Comparison of ENCODE assay signal across 15 cellular contexts in genomic region chr1:205667909-205668643, GRCh38. TPM values are rescaled to one million over a fixed set of nuclear protein-coding genes. Genes with fewer than 3 reads are reported as not detected.
A peak's percentile ranks its signal among the peaks of the same experiment; 100 is the strongest.
DNase-seq lines count a peak whose midpoint lies in the region; ATAC-seq, FAIRE-seq and TF ChIP-seq lines count a peak whose summit lies in the region.
"Had no signal": no experiment of that assay in that cellular context is flagged by ENCODE, and none has a peak within 500 bp of the region (broad histone marks: within the 10 kb centered on the region; RNA-seq: fewer than 3 reads in every experiment).

No MANE protein-coding gene starts in this region.

- peak overlapping the region; percentile 74 for H3K9ac ChIP-seq in OCI-LY3 (ENCODE audit: low read length)
- no peak overlapping the region for H3K9ac ChIP-seq in H1 (replicated peaks in 1 of 4; ENCODE audit: extremely low read depth in 1 of 4, low read depth in 3 of 4, low read length in 3 of 4)

- peak overlapping the region; percentile 44; the same call in 1 of the 2 replicates for H3K18ac ChIP-seq in H1 (ENCODE audit: extremely low read depth, low read length)

- H2AFZ ChIP-seq in OCI-LY3 (ENCODE audit: low read depth, low read length) (no peak overlapping the region), H1 (ENCODE audit: low read length) (no peak overlapping the region)

- H3K23me2 ChIP-seq in H1 (ENCODE audit: low read depth, low read length) = no peaks in the 10 kb centered on the region

- H3K4me1 Mint-ChIP-seq in Caco-2 (ENCODE audit: low read depth, unreplicated experiment) (peaks cover 32% of the 10 kb centered on the region), neural crest cell (peaks cover 74% of the 10 kb centered on the region)

- peak overlapping the region; percentile 94 for H3K4me2 ChIP-seq in OCI-LY3 (ENCODE audit: low read length)
- H3K4me2 ChIP-seq in H1 (ENCODE audit: insufficient read depth in 1 of 2, low read depth in 2 of 2, low read length in 2 of 2) = no peak overlapping the region

- peaks cover 4% of the 10 kb centered on the region for H3K36me3 Mint-ChIP-seq in Caco-2 (ENCODE audit: insufficient read depth, unreplicated experiment)
- no peaks in the 10 kb centered on the region for H3K36me3 Mint-ChIP-seq in neural crest cell (ENCODE audit: low read depth)
- H3K36me3 Mint-ChIP-seq: activated naive CD8-positive, alpha-beta T cell treated with anti-CD3 and anti-CD28 coated beads, Interleukin-2, amount 10 ng/mL, durations not matched to agents 7 days and 5 days; stimulated activated effector memory CD8-positive, alpha-beta T cell treated with anti-CD3 and anti-CD28 coated beads, Interleukin-12 subunit alpha, Interleukin-12 subunit beta, amount 100 ng/mL, for 72 hours had no signal

- H3K9me3 ChIP-seq in Caco-2 = no peaks in the 10 kb centered on the region
- H3K9me3 ChIP-seq in OCI-LY3 (ENCODE audit: insufficient read depth, low read length) = no peaks in the 10 kb centered on the region
- H3K9me3 ChIP-seq in H1 (ENCODE audit: insufficient read depth in 2 of 2, low read depth in 1 of 2, low read length in 1 of 2) = no peaks in the 10 kb centered on the region

- intact Hi-C loops in Caco-2 (cut with micrococcal nuclease; ENCODE audit: unreplicated experiment) = no loop called here

- no peak for ATAC-seq in GM21381 (IDR thresholded peaks at IDR 0.05; ENCODE audit: unreplicated experiment)
- ATAC-seq: HCT116; stimulated activated effector memory CD8-positive, alpha-beta T cell treated with anti-CD3 and anti-CD28 coated beads, Interleukin-12 subunit alpha, Interleukin-12 subunit beta, amount 100 ng/mL, for 72 hours had no signal

- no peak overlapping the region for H3K14ac ChIP-seq in H1 (ENCODE audit: insufficient read length)

- DNase-seq in Caco-2 (peak in 1 of 2 experiments; percentile 42), H1 (ENCODE audit: low read depth in 1 of 2, low spot score in 2 of 2) (no peak), neural crest cell (ENCODE audit: low read depth, low spot score) (peak; percentile 40), urothelium cell line (ENCODE audit: low spot score) (no peak), NCI-H2029 (lab: John Stamatoyannopoulos, UW) (no peak), UCSD-AML1 (lab: John Stamatoyannopoulos, UW; ENCODE audit: unreplicated experiment) (no peak)
- DNase-seq: activated CD8-positive, alpha-beta memory T cell treated with anti-CD3 and anti-CD28 coated beads, Interleukin-2, amount 50 U/mL, for 48 hours; activated naive CD8-positive, alpha-beta T cell treated with anti-CD3 and anti-CD28 coated beads, Interleukin-2, amount 10 ng/mL, durations not matched to agents 7 days and 5 days; NCI-H2081 treated with DMSO at 0.1 percent for 48 hours; stimulated activated CD4-positive, alpha-beta T cell treated with anti-CD3 and anti-CD28 coated beads, Interleukin-4, amount 100 ng/mL, for 24 hours had no signal

- H4K20me1 ChIP-seq in OCI-LY3 (ENCODE audit: insufficient read depth, low read length) = no peaks in the 10 kb centered on the region
- peaks cover 1 to 2% of the 10 kb centered on the region in 2 experiments for H4K20me1 ChIP-seq in H1 (replicated peaks in 1 of 2; ENCODE audit: control insufficient read depth in 1 of 2, insufficient read depth in 2 of 2, low read length in 2 of 2)

- TF ChIP-seq RAD21 in H1 (IDR thresholded peaks at IDR 0.05 in 1 of 2, conservative IDR thresholded peaks at IDR 0.05 in 1 of 2; ENCODE audit: low read depth in 2 of 2, low read length in 2 of 2) = no peak

- peaks cover 10% of the 10 kb centered on the region for H3K79me1 ChIP-seq in H1 (ENCODE audit: low read depth, low read length)

- TF ChIP-seq CTCF in Caco-2 (IDR thresholded peaks at IDR 0.05; ENCODE audit: insufficient read depth in 1 of 2, low read depth in 1 of 2, low read length in 1 of 2, severe bottlenecking in 1 of 2, unreplicated experiment in 1 of 2) (no peak), OCI-LY3 (IDR thresholded peaks at IDR 0.05; ENCODE audit: low read depth, low read length) (no peak), H1 (IDR thresholded peaks at IDR 0.05; ENCODE audit: control extremely low read depth in 1 of 3, insufficient read depth in 1 of 3, low read depth in 1 of 3, low read length in 3 of 3) (no peak), neural crest cell (conservative IDR thresholded peaks at IDR 0.05) (no peak)

- FAIRE-seq in H1 (lab: Jason Lieb, UNC) = no peak
- FAIRE-seq in urothelium cell line (lab: Jason Lieb, UNC) = no peak

- H2BK120ac ChIP-seq in H1 (replicated peaks; ENCODE audit: low read depth, low read length) = no peak overlapping the region

- H3K27me3 ChIP-seq in Caco-2 (replicated peaks; ENCODE audit: control insufficient read depth, insufficient read depth, low read length) = no peaks in the 10 kb centered on the region
- no peaks in the 10 kb centered on the region for H3K27me3 ChIP-seq in OCI-LY3 (ENCODE audit: low read depth, low read length)
- H3K27me3 ChIP-seq in H1 (replicated peaks in 1 of 4; ENCODE audit: control insufficient read depth in 3 of 4, extremely low read depth in 1 of 4, insufficient read depth in 3 of 4, low read length in 3 of 4) = no peaks in the 10 kb centered on the region

- H2BK20ac ChIP-seq in H1 (ENCODE audit: low read length) = peak overlapping the region; percentile 86; the same call in 1 of the 2 replicates

- WGBS in H1 (ENCODE audit: extremely low coverage in 1 of 2, insufficient coverage in 1 of 2, insufficient read length in 1 of 2, insufficient replicate concordance in 2 of 2, low coverage in 1 of 2, low lambda C conversion rate in 2 of 2, missing lambda C conversion rate in 1 of 2), 2 experiments = 94% methylated on average over 11 of the region's 11 CpGs; no CpG with 5 or more reads in 1 of the 2 experiments

- no peak for TF ChIP-seq POLR2A in H1 (IDR thresholded peaks at IDR 0.05; ENCODE audit: control extremely low read depth in 1 of 2, low read depth in 2 of 2, low read length in 2 of 2)

- CTCF ChIA-PET in Caco-2 (lab: Charles Lee) (interaction anchor here (3.5 kb wide), 1 partner anchor 9 kb away, joined by 15 read pairs; no protein-coding TSS in a partner anchor), H1 (lab: Charles Lee; ENCODE audit: partially characterized antibody) (interaction anchor here (1.3 to 18.5 kb wide), 5 partner anchors 10 to 81 kb away, joined by 4 to 856 read pairs (median 43); partner anchors contain the start of gene SLC45A3)

- TF ChIP-seq EP300 in H1 (IDR thresholded peaks at IDR 0.05; ENCODE audit: borderline replicate concordance in 1 of 2, low read depth in 2 of 2, low read length in 2 of 2) = no peak

- H3K36me3 ChIP-seq in Caco-2 (ENCODE audit: control insufficient read depth, insufficient read depth, low read length) = no peaks in the 10 kb centered on the region
- peaks cover 14% of the 10 kb centered on the region for H3K36me3 ChIP-seq in OCI-LY3 (replicated peaks; ENCODE audit: low read depth, low read length)
- peaks cover 0 to 10% (median 4%) of the 10 kb centered on the region in 4 experiments; a peak in 4 of 8 replicates for H3K36me3 ChIP-seq in H1 (ENCODE audit: control insufficient read depth in 2 of 4, insufficient read depth in 4 of 4, low read length in 3 of 4)

- H3K4me3 Mint-ChIP-seq in Caco-2 (ENCODE audit: unreplicated experiment) (no peak overlapping the region), neural crest cell (peak overlapping the region; percentile 84)
- H3K4me3 Mint-ChIP-seq: activated naive CD8-positive, alpha-beta T cell treated with anti-CD3 and anti-CD28 coated beads, Interleukin-2, amount 10 ng/mL, durations not matched to agents 7 days and 5 days; stimulated activated effector memory CD8-positive, alpha-beta T cell treated with anti-CD3 and anti-CD28 coated beads, Interleukin-12 subunit alpha, Interleukin-12 subunit beta, amount 100 ng/mL, for 72 hours had no signal

- H3K79me2 ChIP-seq in OCI-LY3 (ENCODE audit: low read length) (peaks cover 49% of the 10 kb centered on the region), H1 (ENCODE audit: control insufficient read depth in 1 of 2, insufficient read depth in 2 of 2, low read length in 2 of 2) (peaks cover 0 to 35% of the 10 kb centered on the region in 2 experiments; a peak in 2 of 4 replicates)

- no peak overlapping the region for H4K8ac ChIP-seq in H1 (ENCODE audit: extremely low read depth, insufficient read depth, low read length)

- H3K27me3 Mint-ChIP-seq in Caco-2 (ENCODE audit: insufficient read depth, unreplicated experiment) (no peaks in the 10 kb centered on the region), neural crest cell (ENCODE audit: low read depth) (no peaks in the 10 kb centered on the region)

- H4K91ac ChIP-seq in H1 (replicated peaks; ENCODE audit: insufficient read length, low read length) = no peak overlapping the region

- POLR2A ChIA-PET in Caco-2 (lab: Charles Lee) (no interaction called here), H1 (lab: Charles Lee; ENCODE audit: partially characterized antibody) (interaction anchor here (3.6 to 19.3 kb wide), 3 partner anchors 8 to 39 kb away, joined by 26 to 241 read pairs (median 49); partner anchors contain the start of gene SLC45A3)

- no TSS peak for BruUV-seq in Caco-2 (replicated peaks; lab: Mats Ljungman, UMichigan)

- peak overlapping the region; percentile 29 for H3K4ac ChIP-seq in H1 (replicated peaks; ENCODE audit: insufficient read length, low read depth, low read length)

- H3K9me3 Mint-ChIP-seq in Caco-2 (ENCODE audit: unreplicated experiment) (no peaks in the 10 kb centered on the region), neural crest cell (no peaks in the 10 kb centered on the region)
- H3K9me3 Mint-ChIP-seq: activated naive CD8-positive, alpha-beta T cell treated with anti-CD3 and anti-CD28 coated beads, Interleukin-2, amount 10 ng/mL, durations not matched to agents 7 days and 5 days; stimulated activated effector memory CD8-positive, alpha-beta T cell treated with anti-CD3 and anti-CD28 coated beads, Interleukin-12 subunit alpha, Interleukin-12 subunit beta, amount 100 ng/mL, for 72 hours had no signal

- H2BK5ac ChIP-seq in H1 (ENCODE audit: low read depth, low read length) = 0 out of 2 replicates have a peak overlapping the region, but pooled peaks have one; percentile 57

- no peak overlapping the region for H3K56ac ChIP-seq in H1 (replicated peaks; ENCODE audit: insufficient read length, low read depth, low read length)

- H3K27ac Mint-ChIP-seq in Caco-2 (ENCODE audit: unreplicated experiment) (peak overlapping the region; percentile 82), neural crest cell (ENCODE audit: unreplicated experiment) (peak overlapping the region; percentile 95)
- H3K27ac Mint-ChIP-seq: activated naive CD8-positive, alpha-beta T cell treated with anti-CD3 and anti-CD28 coated beads, Interleukin-2, amount 10 ng/mL, durations not matched to agents 7 days and 5 days; stimulated activated effector memory CD8-positive, alpha-beta T cell treated with anti-CD3 and anti-CD28 coated beads, Interleukin-12 subunit alpha, Interleukin-12 subunit beta, amount 100 ng/mL, for 72 hours had no signal

- no peak overlapping the region for H4K5ac ChIP-seq in H1 (ENCODE audit: insufficient read length, low read depth, low read length)

- H3K27ac ChIP-seq in OCI-LY3 (ENCODE audit: low read length) (peak overlapping the region; percentile 87), H1 (ENCODE audit: low read depth, low read length) (no peak overlapping the region)
- H3K27ac ChIP-seq: SK-N-MC had no signal

- H3K4me3 ChIP-seq in Caco-2 (ENCODE audit: low read depth, low read length) (no peak overlapping the region), OCI-LY3 (ENCODE audit: low read length) (peak overlapping the region; percentile 74), H1 (ENCODE audit: extremely low read depth in 1 of 4, insufficient read depth in 2 of 4, low read depth in 3 of 4, low read length in 4 of 4) (no peak overlapping the region)
- H3K4me3 ChIP-seq: SK-N-MC had no signal

- H3K23ac ChIP-seq in H1 (ENCODE audit: insufficient read length) = no peak overlapping the region

- H2AK5ac ChIP-seq in H1 (ENCODE audit: low read depth, low read length) = peak overlapping the region; percentile 16; the same call in 1 of the 2 replicates

- 0 out of 2 replicates have a peak overlapping the region, but pooled peaks have one; percentile 10 for H2BK15ac ChIP-seq in H1 (ENCODE audit: low read length)

- H2BK12ac ChIP-seq in H1 (ENCODE audit: low read depth, low read length) = peak overlapping the region; percentile 94; the same call in 1 of the 2 replicates

- H3K4me1 ChIP-seq in Caco-2 = peaks cover 43% of the 10 kb centered on the region
- H3K4me1 ChIP-seq in OCI-LY3 (ENCODE audit: low read length) = peaks cover 83% of the 10 kb centered on the region
- H3K4me1 ChIP-seq in H1 (replicated peaks in 1 of 4; ENCODE audit: control insufficient read depth in 3 of 4, insufficient read depth in 4 of 4, low read length in 3 of 4) = peaks cover 13 to 50% (median 42%) of the 10 kb centered on the region in 4 experiments

RNA-seq across cellular contexts. Expression of gene SLC45A3, which starts 12.2 kb away (rescaled TPM):
- total RNA-seq in Caco-2 (2022) (5.5 TPM in 2 replicates), neural crest cell (13.1 and 14.0 TPM in 2 replicates)
- 12.5 and 13.0 TPM in 2 replicates for total RNA-seq in H1 (2021; fragmentation: NEBNext Ultra II Directional; extraction: Animal tissue kit (Norgen Biotek cat#: 25700))
- 14.3 and 19.7 TPM in 2 replicates for polyA plus RNA-seq in H1 (2011; rRNA removed)
- polyA plus RNA-seq in H1 (2011; cell fraction: cytosol; rRNA removed) = 17.4 TPM
- polyA plus RNA-seq in H1 (2011; cell fraction: nucleus; rRNA removed) = 38.5 TPM
- polyA plus RNA-seq in H1 (2012, experiment 1 of 2) = 8.3 to 13.3 TPM (median 12.8 TPM) in 4 replicates
- polyA plus RNA-seq in H1 (2012, experiment 2 of 2) = 12.2 TPM
- 12.9 TPM for polyA plus RNA-seq in H1 (2013, experiment 1 of 2)
- polyA plus RNA-seq in H1 (2013, experiment 2 of 2) = 13.1 TPM
- polyA minus RNA-seq in H1 (2011; rRNA and poly(A)+ RNA removed) = 9.2 and 9.9 TPM in 2 replicates
- polyA minus RNA-seq in H1 (2011; cell fraction: cytosol; rRNA and poly(A)+ RNA removed) = 7.6 TPM
- polyA minus RNA-seq in H1 (2011; cell fraction: nucleus; rRNA and poly(A)+ RNA removed) = 12.6 TPM

RNA-seq across cellular contexts. Expression of gene ELK4, which starts 36.3 kb away (rescaled TPM):
- total RNA-seq in Caco-2 (2022) (14.4 and 16.9 TPM in 2 replicates), neural crest cell (30.1 and 33.1 TPM in 2 replicates)
- 23.3 and 26.3 TPM in 2 replicates for total RNA-seq in H1 (2021; fragmentation: NEBNext Ultra II Directional; extraction: Animal tissue kit (Norgen Biotek cat#: 25700))
- 2.5 and 2.9 TPM in 2 replicates for polyA plus RNA-seq in H1 (2011; rRNA removed)
- 4.0 TPM for polyA plus RNA-seq in H1 (2011; cell fraction: cytosol; rRNA removed)
- 4.1 TPM for polyA plus RNA-seq in H1 (2011; cell fraction: nucleus; rRNA removed)
- 4.2 to 7.4 TPM (median 5.9 TPM) in 4 replicates for polyA plus RNA-seq in H1 (2012, experiment 1 of 2)
- 1.6 TPM for polyA plus RNA-seq in H1 (2012, experiment 2 of 2)
- 9.6 TPM for polyA plus RNA-seq in H1 (2013, experiment 1 of 2)
- polyA plus RNA-seq in H1 (2013, experiment 2 of 2) = 8.7 TPM
- 11.5 and 11.6 TPM in 2 replicates for polyA minus RNA-seq in H1 (2011; rRNA and poly(A)+ RNA removed)
- polyA minus RNA-seq in H1 (2011; cell fraction: cytosol; rRNA and poly(A)+ RNA removed) = 6.1 TPM
- polyA minus RNA-seq in H1 (2011; cell fraction: nucleus; rRNA and poly(A)+ RNA removed) = 13.7 TPM
